In genomic region chr11:120574881-120575280, GRCh38 we compare ENCODE assay signal across 24 cellular contexts.
"Had no signal": no experiment of that assay in that cellular context is flagged by ENCODE, and none has a peak within 500 bp of the region (broad histone marks: within the 10 kb centered on the region; RNA-seq: fewer than 3 reads in every experiment).

No MANE protein-coding gene starts in this region.

- H3K36me3 ChIP-seq: colonic mucosa, left lung, ovary, thoracic aorta, tibial nerve, upper lobe of left lung had no signal

- H3K9me3 Mint-ChIP-seq: effector memory CD8-positive, alpha-beta T cell; stimulated activated naive B cell treated with anti-CD40 and anti-IgM and Interleukin-4, amounts not matched to agents 10 μg/mL and 1 μg/mL and 100 μg/mL, for 72 hours; stimulated activated naive CD8-positive, alpha-beta T cell treated with anti-CD3 and anti-CD28 coated beads, Interleukin-15, Interleukin-2, amounts not matched to agents 100 ng/mL and 50 ng/mL, for 24 hours had no signal

- H3K4me3 Mint-ChIP-seq: effector memory CD8-positive, alpha-beta T cell; naive thymus-derived CD4-positive, alpha-beta T cell; nephron progenitor cell; stimulated activated naive B cell treated with anti-CD40 and anti-IgM and Interleukin-4, amounts not matched to agents 10 μg/mL and 1 μg/mL and 100 μg/mL, for 72 hours; stimulated activated naive CD8-positive, alpha-beta T cell treated with anti-CD3 and anti-CD28 coated beads, Interleukin-15, Interleukin-2, amounts not matched to agents 100 ng/mL and 50 ng/mL, for 24 hours had no signal

- H3K4me3 ChIP-seq: colonic mucosa, left lung, ovary, psoas muscle, skin epidermis, thoracic aorta, tibial nerve, upper lobe of left lung had no signal

- DNase-seq: colonic mucosa; effector memory CD8-positive, alpha-beta T cell; head of caudate nucleus; left cardiac atrium; left lung; mesenchymal stem cell; midbrain; naive thymus-derived CD4-positive, alpha-beta T cell; nephron progenitor cell; nucleus accumbens; ovary; psoas muscle; right cardiac atrium; stimulated activated CD4-positive, alpha-beta T cell treated with anti-CD3 and anti-CD28 coated beads, Interleukin-15, amount 100 ng/mL, for 24 hours; stimulated activated CD4-positive, alpha-beta T cell treated with anti-CD3 and anti-CD28 coated beads, Interleukin-2, amount 100 ng/mL, for 48 hours; stimulated activated naive B cell treated with anti-CD40 and anti-IgM and Interleukin-4, amounts not matched to agents 10 μg/mL and 1 μg/mL and 100 μg/mL, for 72 hours; upper lobe of left lung had no signal

- H3K27me3 ChIP-seq: ovary, tibial nerve, upper lobe of left lung had no signal

- H3K27ac Mint-ChIP-seq: effector memory CD8-positive, alpha-beta T cell; naive thymus-derived CD4-positive, alpha-beta T cell; nephron progenitor cell; stimulated activated naive B cell treated with anti-CD40 and anti-IgM and Interleukin-4, amounts not matched to agents 10 μg/mL and 1 μg/mL and 100 μg/mL, for 72 hours; stimulated activated naive CD8-positive, alpha-beta T cell treated with anti-CD3 and anti-CD28 coated beads, Interleukin-15, Interleukin-2, amounts not matched to agents 100 ng/mL and 50 ng/mL, for 24 hours had no signal

- H3K27ac ChIP-seq: colonic mucosa, left lung, ovary, psoas muscle, skin epidermis, thoracic aorta, tibial nerve, upper lobe of left lung had no signal

- H3K4me1 ChIP-seq: colonic mucosa, left lung, psoas muscle, tibial nerve, upper lobe of left lung had no signal

- H3K36me3 Mint-ChIP-seq: naive thymus-derived CD4-positive, alpha-beta T cell had no signal

- FAIRE-seq: frontal cortex, keratinocyte, urothelium cell line had no signal

- H3K9me3 ChIP-seq: colonic mucosa, left lung, ovary, psoas muscle, thoracic aorta, upper lobe of left lung had no signal

- H3K4me1 Mint-ChIP-seq: nephron progenitor cell had no signal
